In genomic region chr4:165221306-165221705, GRCh38 we compare ENCODE assay signal across 7 cellular contexts. TPM values are rescaled to one million over a fixed set of nuclear protein-coding genes. Genes with fewer than 3 reads are reported as not detected.
DNase-seq lines count a peak whose midpoint lies in the region; ATAC-seq and TF ChIP-seq lines count a peak whose summit lies in the region.
"Not testable (repeated sequence)": the region's sequence is repeated elsewhere in the genome, so short reads cannot be mapped to it uniquely, and the experiment has no call there.

No MANE protein-coding gene starts in this region.

- not testable (repeated sequence) for TF ChIP-seq CTCF in brain (conservative IDR thresholded peaks at IDR 0.05); esophagus muscularis mucosa (IDR thresholded peaks at IDR 0.05); lower lobe of right lung (IDR thresholded peaks at IDR 0.05)

- H3K36me3 Mint-ChIP-seq in T-helper 1 cell treated with Interleukin-12 subunit alpha and Interleukin-12 subunit beta and Interleukin-4 antibody, amounts not matched to agents 30 μg/mL and 1 μg/mL, for 36 hours (ENCODE audit: low read depth): peaks cover 33% of the 10 kb centered on the region
- H3K36me3 Mint-ChIP-seq in activated T-helper 17 cell treated with anti-CD3 and anti-CD28 coated beads, Interleukin-2, amount 50 U/mL, for 72 hours (ENCODE audit: low read depth): peaks cover 60% of the 10 kb centered on the region
- H3K36me3 Mint-ChIP-seq in brain: peaks cover 27% of the 10 kb centered on the region
- peaks cover 17% of the 10 kb centered on the region for H3K36me3 Mint-ChIP-seq in stimulated activated effector memory CD8-positive, alpha-beta T cell treated with anti-CD3 and anti-CD28 coated beads, Interleukin-12 subunit alpha, Interleukin-12 subunit beta, amount 100 ng/mL, for 72 hours

- peak; percentile 43 for DNase-seq in D341Med (ENCODE audit: low spot score)
- DNase-seq in esophagus muscularis mucosa (ENCODE audit: extremely low spot score); lower lobe of right lung; stimulated activated effector memory CD8-positive, alpha-beta T cell treated with anti-CD3 and anti-CD28 coated beads, Interleukin-12 subunit alpha, Interleukin-12 subunit beta, amount 100 ng/mL, for 72 hours (ENCODE audit: low spot score in 2 of 2): not testable (repeated sequence)

- H3K27me3 Mint-ChIP-seq in T-helper 1 cell treated with Interleukin-12 subunit alpha and Interleukin-12 subunit beta and Interleukin-4 antibody, amounts not matched to agents 30 μg/mL and 1 μg/mL, for 36 hours (ENCODE audit: low read depth); activated T-helper 17 cell treated with anti-CD3 and anti-CD28 coated beads, Interleukin-2, amount 50 U/mL, for 72 hours; brain: not testable (repeated sequence)

- peak overlapping the region; percentile 45 to 68 (median 60) for H3K27ac ChIP-seq in esophagus muscularis mucosa (replicated peaks in 1 of 4)
- peak overlapping the region; percentile 72 for H3K27ac ChIP-seq in lower lobe of right lung

- WGBS in esophagus muscularis mucosa: 69% methylated on average over 4 of the region's 4 CpGs

- not testable (repeated sequence) for H3K4me3 ChIP-seq in esophagus muscularis mucosa, lower lobe of right lung

- not testable (repeated sequence) for ATAC-seq in activated T-helper 17 cell treated with anti-CD3 and anti-CD28 coated beads, Interleukin-2, amount 50 U/mL, for 72 hours (replicated peaks); lower lobe of right lung; stimulated activated effector memory CD8-positive, alpha-beta T cell treated with anti-CD3 and anti-CD28 coated beads, Interleukin-12 subunit alpha, Interleukin-12 subunit beta, amount 100 ng/mL, for 72 hours

- TF ChIP-seq EP300 in esophagus muscularis mucosa (IDR thresholded peaks at IDR 0.05): not testable (repeated sequence)

- H3K4me3 Mint-ChIP-seq in T-helper 1 cell treated with Interleukin-12 subunit alpha and Interleukin-12 subunit beta and Interleukin-4 antibody, amounts not matched to agents 30 μg/mL and 1 μg/mL, for 36 hours: peak overlapping the region; percentile 49
- not testable (repeated sequence) for H3K4me3 Mint-ChIP-seq in activated T-helper 17 cell treated with anti-CD3 and anti-CD28 coated beads, Interleukin-2, amount 50 U/mL, for 72 hours; brain; stimulated activated effector memory CD8-positive, alpha-beta T cell treated with anti-CD3 and anti-CD28 coated beads, Interleukin-12 subunit alpha, Interleukin-12 subunit beta, amount 100 ng/mL, for 72 hours

- peaks cover 16 to 40% (median 31%) of the 10 kb centered on the region in 4 donors for H3K4me1 ChIP-seq in esophagus muscularis mucosa
- H3K4me1 ChIP-seq in lower lobe of right lung: peaks cover 32% of the 10 kb centered on the region

- not testable (repeated sequence) for H3K36me3 ChIP-seq in esophagus muscularis mucosa, lower lobe of right lung

- TF ChIP-seq POLR2A in esophagus muscularis mucosa (IDR thresholded peaks at IDR 0.05; ENCODE audit: low read depth): not testable (repeated sequence)

- not testable (repeated sequence) for H3K9me3 ChIP-seq in esophagus muscularis mucosa, lower lobe of right lung

- H3K9me3 Mint-ChIP-seq in T-helper 1 cell treated with Interleukin-12 subunit alpha and Interleukin-12 subunit beta and Interleukin-4 antibody, amounts not matched to agents 30 μg/mL and 1 μg/mL, for 36 hours; activated T-helper 17 cell treated with anti-CD3 and anti-CD28 coated beads, Interleukin-2, amount 50 U/mL, for 72 hours; brain; stimulated activated effector memory CD8-positive, alpha-beta T cell treated with anti-CD3 and anti-CD28 coated beads, Interleukin-12 subunit alpha, Interleukin-12 subunit beta, amount 100 ng/mL, for 72 hours: not testable (repeated sequence)

- H3K4me1 Mint-ChIP-seq in T-helper 1 cell treated with Interleukin-12 subunit alpha and Interleukin-12 subunit beta and Interleukin-4 antibody, amounts not matched to agents 30 μg/mL and 1 μg/mL, for 36 hours (ENCODE audit: low read depth): peaks cover 49% of the 10 kb centered on the region
- peaks cover 30% of the 10 kb centered on the region for H3K4me1 Mint-ChIP-seq in activated T-helper 17 cell treated with anti-CD3 and anti-CD28 coated beads, Interleukin-2, amount 50 U/mL, for 72 hours
- peaks cover 25% of the 10 kb centered on the region for H3K4me1 Mint-ChIP-seq in brain
- peaks cover 51% of the 10 kb centered on the region for H3K4me1 Mint-ChIP-seq in stimulated activated effector memory CD8-positive, alpha-beta T cell treated with anti-CD3 and anti-CD28 coated beads, Interleukin-12 subunit alpha, Interleukin-12 subunit beta, amount 100 ng/mL, for 72 hours

- intact Hi-C loops in esophagus muscularis mucosa (cut with DNase I); lower lobe of right lung (cut with DNase I): not testable (repeated sequence)

- H3K27ac Mint-ChIP-seq in T-helper 1 cell treated with Interleukin-12 subunit alpha and Interleukin-12 subunit beta and Interleukin-4 antibody, amounts not matched to agents 30 μg/mL and 1 μg/mL, for 36 hours: peak overlapping the region; percentile 49
- H3K27ac Mint-ChIP-seq in activated T-helper 17 cell treated with anti-CD3 and anti-CD28 coated beads, Interleukin-2, amount 50 U/mL, for 72 hours: peak overlapping the region; percentile 64
- H3K27ac Mint-ChIP-seq in brain: peak overlapping the region in 3 of 5 experiments; percentile 27 to 74 (median 31)
- peak overlapping the region; percentile 65 for H3K27ac Mint-ChIP-seq in stimulated activated effector memory CD8-positive, alpha-beta T cell treated with anti-CD3 and anti-CD28 coated beads, Interleukin-12 subunit alpha, Interleukin-12 subunit beta, amount 100 ng/mL, for 72 hours

- H3K27me3 ChIP-seq in esophagus muscularis mucosa; lower lobe of right lung (ENCODE audit: low read depth): not testable (repeated sequence)

RNA-seq across cellular contexts. Expression of gene KLHL2, which starts 13.9 kb away (rescaled TPM):
- 10 to 100 TPM; 25.4 to 27.3 TPM for total RNA-seq in activated T-helper 17 cell treated with anti-CD3 and anti-CD28 coated beads, Interleukin-2, amount 50 U/mL, for 72 hours
- 14.4 TPM for polyA plus RNA-seq in brain (ENCODE audit: insufficient read depth, low read depth, low replicate concordance)
- 10 to 100 TPM; 23.5 to 35.3 (median 27.2) TPM for total RNA-seq in esophagus muscularis mucosa
- 37.7 TPM for total RNA-seq in lower lobe of right lung
